ENCODE assay signal across 8 cellular contexts in genomic region chr14:63632932-63633514, GRCh38. TPM values are rescaled to one million over a fixed set of nuclear protein-coding genes. Genes with fewer than 3 reads are reported as not detected.
A peak's percentile ranks its signal among the peaks of the same experiment; 100 is the strongest.
DNase-seq lines count a peak whose midpoint lies in the region; ATAC-seq and TF ChIP-seq lines count a peak whose summit lies in the region.

No MANE protein-coding gene starts in this region.

- peak; percentile 89 for TF ChIP-seq CTCF in SU-DHL-6 (IDR thresholded peaks at IDR 0.05; ENCODE audit: insufficient read depth, low read length, poor library complexity, severe bottlenecking)
- TF ChIP-seq CTCF in hepatocyte (IDR thresholded peaks at IDR 0.05; ENCODE audit: poor library complexity) = peak; percentile 59

- H3K4me1 ChIP-seq in hepatocyte (ENCODE audit: insufficient read depth) = no peaks in the 10 kb centered on the region
- no peaks in the 10 kb centered on the region for H3K4me1 ChIP-seq in effector memory CD4-positive, alpha-beta T cell (ENCODE audit: control insufficient read depth, insufficient read depth, low read length, poor library complexity, severe bottlenecking)

- no peaks in the 10 kb centered on the region; the same call in 1 of the 2 replicates for H3K9me3 ChIP-seq in SU-DHL-6 (ENCODE audit: insufficient read depth, low read length)
- no peaks in the 10 kb centered on the region for H3K9me3 ChIP-seq in hepatocyte (ENCODE audit: low read depth)
- H3K9me3 ChIP-seq in effector memory CD4-positive, alpha-beta T cell (ENCODE audit: control insufficient read depth, low read length) = no peaks in the 10 kb centered on the region

- no peak overlapping the region for H3K9ac ChIP-seq in SU-DHL-6 (ENCODE audit: low read length)

- H3K27ac ChIP-seq in SU-DHL-6 (ENCODE audit: low read depth, low read length) (peak overlapping the region; percentile 9; the same call in 1 of the 2 replicates), hepatocyte (no peak overlapping the region)
- no peak overlapping the region for H3K27ac ChIP-seq in effector memory CD4-positive, alpha-beta T cell (ENCODE audit: insufficient read depth, low read length, poor library complexity, severe bottlenecking)

- CTCF ChIA-PET in activated naive CD4-positive, alpha-beta T cell treated with anti-CD3 and anti-CD28 coated beads, Interleukin-2, amount 10 ng/mL, durations not matched to agents 7 days and 5 days (lab: Charles Lee) = interaction anchor here (0.8 to 6.4 kb wide), 9 partner anchors 9 to 661 kb away, joined by 3 to 69 read pairs (median 3); partner anchors contain the start of genes ESR2, PPP2R5E and WDR89

- H3K79me2 ChIP-seq in SU-DHL-6 (ENCODE audit: insufficient read depth, low read length) (peaks cover 91% of the 10 kb centered on the region), hepatocyte (peaks cover 75% of the 10 kb centered on the region)

- H3K27me3 Mint-ChIP-seq in activated naive CD4-positive, alpha-beta T cell treated with anti-CD3 and anti-CD28 coated beads, Interleukin-2, amount 10 ng/mL, durations not matched to agents 7 days and 5 days = no peaks in the 10 kb centered on the region

- H3K4me3 ChIP-seq in SU-DHL-6 (ENCODE audit: insufficient read depth, low read length, poor library complexity, severe bottlenecking) = no peak overlapping the region
- no peak overlapping the region for H3K4me3 ChIP-seq in hepatocyte
- no peak overlapping the region for H3K4me3 ChIP-seq in effector memory CD4-positive, alpha-beta T cell (ENCODE audit: insufficient read depth, low read depth, low read length, poor library complexity, severe bottlenecking)

- H3K9me3 Mint-ChIP-seq in activated naive CD4-positive, alpha-beta T cell treated with anti-CD3 and anti-CD28 coated beads, Interleukin-2, amount 10 ng/mL, durations not matched to agents 7 days and 5 days = peaks cover 23% of the 10 kb centered on the region

- no peak overlapping the region for H3K4me3 Mint-ChIP-seq in activated naive CD4-positive, alpha-beta T cell treated with anti-CD3 and anti-CD28 coated beads, Interleukin-2, amount 10 ng/mL, durations not matched to agents 7 days and 5 days

- no peaks in the 10 kb centered on the region for H3K9me2 ChIP-seq in SU-DHL-6 (replicated peaks; ENCODE audit: insufficient read depth, low read length)
- no peaks in the 10 kb centered on the region for H3K9me2 ChIP-seq in hepatocyte (replicated peaks; ENCODE audit: insufficient read depth)

- H3K36me3 Mint-ChIP-seq in activated naive CD4-positive, alpha-beta T cell treated with anti-CD3 and anti-CD28 coated beads, Interleukin-2, amount 10 ng/mL, durations not matched to agents 7 days and 5 days = peaks cover 39% of the 10 kb centered on the region

- H3F3A ChIP-seq in SU-DHL-6 (ENCODE audit: insufficient read depth) = peaks cover 8% of the 10 kb centered on the region

- H3K4me1 Mint-ChIP-seq in activated naive CD4-positive, alpha-beta T cell treated with anti-CD3 and anti-CD28 coated beads, Interleukin-2, amount 10 ng/mL, durations not matched to agents 7 days and 5 days = peaks cover 31% of the 10 kb centered on the region

- H2AFZ ChIP-seq in SU-DHL-6 (ENCODE audit: low read depth, low read length, severe bottlenecking) (no peak overlapping the region), hepatocyte (no peak overlapping the region)

- no peaks in the 10 kb centered on the region for H3K27me3 ChIP-seq in SU-DHL-6 (ENCODE audit: low read length)
- no peaks in the 10 kb centered on the region for H3K27me3 ChIP-seq in hepatocyte
- no peaks in the 10 kb centered on the region for H3K27me3 ChIP-seq in effector memory CD4-positive, alpha-beta T cell (replicated peaks; ENCODE audit: control insufficient read depth, insufficient read depth, low read length, poor library complexity, severe bottlenecking)

- no peak overlapping the region for H3K27ac Mint-ChIP-seq in activated naive CD4-positive, alpha-beta T cell treated with anti-CD3 and anti-CD28 coated beads, Interleukin-2, amount 10 ng/mL, durations not matched to agents 7 days and 5 days

- peak; percentile 62 for ATAC-seq in HG02938 (IDR thresholded peaks at IDR 0.05; ENCODE audit: unreplicated experiment)
- no peak for ATAC-seq in GM21529 (IDR thresholded peaks at IDR 0.05; ENCODE audit: unreplicated experiment)

- no peak overlapping the region for H3K4me2 ChIP-seq in SU-DHL-6 (ENCODE audit: low read depth, low read length, poor library complexity, severe bottlenecking)
- H3K4me2 ChIP-seq in hepatocyte = no peak overlapping the region

- H3K36me3 ChIP-seq in SU-DHL-6 (ENCODE audit: low read length) (no peaks in the 10 kb centered on the region), hepatocyte (replicated peaks; ENCODE audit: insufficient read depth, low read depth) (no peaks in the 10 kb centered on the region)
- H3K36me3 ChIP-seq in effector memory CD4-positive, alpha-beta T cell (ENCODE audit: control insufficient read depth, insufficient read depth, low read length) = peaks cover 3% of the 10 kb centered on the region

- DNase-seq in NCI-H2196 (lab: John Stamatoyannopoulos, UW; ENCODE audit: unreplicated experiment) (peak; percentile 36), NCI-H2196 treated with DMSO at 0.1 percent for 48 hours (lab: John Stamatoyannopoulos, UW; ENCODE audit: unreplicated experiment) (no peak), hepatocyte (ENCODE audit: low spot score) (peak; percentile 24)
- no peak for DNase-seq in effector memory CD4-positive, alpha-beta T cell
- DNase-seq in activated naive CD4-positive, alpha-beta T cell treated with anti-CD3 and anti-CD28 coated beads, Interleukin-2, amount 10 ng/mL, durations not matched to agents 7 days and 5 days = no peak

- no peaks in the 10 kb centered on the region for H4K20me1 ChIP-seq in SU-DHL-6 (ENCODE audit: low read depth, low read length)
- no peaks in the 10 kb centered on the region for H4K20me1 ChIP-seq in hepatocyte (ENCODE audit: insufficient read depth, poor library complexity, severe bottlenecking)

RNA-seq across cellular contexts. Expression of gene WDR89, which starts 8.6 kb away (rescaled TPM):
- total RNA-seq in hepatocyte = 12.3 and 14.6 TPM in 2 replicates
- polyA plus RNA-seq in hepatocyte = 3.9 and 5.6 TPM in 2 replicates

Comparison
In these comparisons a context has a peak if more than half of its experiments do, and no peak if none do; other contexts are left out.
1. DNase-seq: peak in NCI-H2196 (single experiment) and hepatocyte (single experiment); none in NCI-H2196 treated with DMSO at 0.1 percent for 48 hours (single experiment), effector memory CD4-positive, alpha-beta T cell (0 of 3) and activated naive CD4-positive, alpha-beta T cell treated with anti-CD3 and anti-CD28 coated beads, Interleukin-2, amount 10 ng/mL, durations not matched to agents 7 days and 5 days (single experiment).